Comparison of ENCODE assay signal across 8 cellular contexts in the genomic region with DNA sequence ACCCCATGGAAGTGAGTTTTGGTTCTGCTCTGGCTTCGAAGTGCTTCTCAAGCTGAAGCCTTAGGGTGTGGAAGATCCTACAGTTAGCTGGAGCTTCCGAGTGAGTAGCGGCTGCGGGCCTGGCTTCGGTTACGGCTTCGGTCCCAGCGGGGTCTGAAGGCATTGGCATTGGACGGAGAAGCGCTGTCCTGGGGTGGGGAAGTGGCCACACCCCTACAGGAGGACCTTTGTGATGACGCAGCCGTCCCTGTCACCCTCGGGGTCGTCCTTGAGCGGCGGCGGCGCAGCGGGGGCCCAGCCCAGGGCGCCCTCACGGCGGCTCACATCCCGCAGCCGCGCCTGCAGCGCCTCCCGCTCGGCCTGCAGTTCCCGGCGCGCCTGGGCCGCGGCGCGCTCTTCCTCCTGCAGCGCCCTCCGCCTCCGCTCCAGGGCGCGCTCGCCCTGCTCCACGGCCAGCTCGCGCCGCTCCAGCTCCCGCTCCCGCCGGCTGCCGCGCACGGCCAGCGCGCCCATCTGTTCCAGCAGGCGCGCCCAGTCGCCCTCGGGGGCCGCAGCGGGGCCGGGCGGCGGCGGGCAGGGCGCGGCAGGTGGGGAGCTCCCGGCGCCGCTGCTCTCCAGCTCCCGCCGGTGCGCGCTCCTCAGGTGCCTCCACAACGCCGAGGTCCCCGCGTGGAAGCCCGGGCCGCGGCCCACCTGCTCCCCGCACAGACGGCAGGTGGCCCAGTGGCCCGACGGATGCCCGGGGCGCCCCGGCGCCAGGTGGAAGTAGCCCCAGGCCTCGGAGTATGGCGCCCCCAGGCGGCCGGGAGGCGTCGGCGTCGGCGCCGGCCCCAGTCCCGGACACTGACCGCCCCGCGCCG. TPM values are rescaled to one million over a fixed set of nuclear protein-coding genes. Genes with fewer than 3 reads are reported as not detected.
A peak's percentile ranks its signal among the peaks of the same experiment; 100 is the strongest.
DNase-seq lines count a peak whose midpoint lies in the region; ATAC-seq and TF ChIP-seq lines count a peak whose summit lies in the region.

No MANE protein-coding gene starts in this region.

- peak; percentile 80 for ATAC-seq in HG02610 (IDR thresholded peaks at IDR 0.05; ENCODE audit: unreplicated experiment)
- peak; percentile 88 for ATAC-seq in naive thymus-derived CD4-positive, alpha-beta T cell

- H3K79me2 ChIP-seq in fibroblast of lung (ENCODE audit: control insufficient read depth, insufficient read depth, low read length) = no peaks in the 10 kb centered on the region

- H3K27ac Mint-ChIP-seq in activated T-helper 1 cell treated with anti-CD3 and anti-CD28 coated beads, Interleukin-12 subunit alpha, Interleukin-12 subunit beta, Interleukin-2, Interleukin-4 antibody, amounts not matched to agents 30 ng/mL and 10 ng/mL and 1 ng/mL, durations not matched to agents 14 hours and 24 hours and 36 hours = no peak overlapping the region
- H3K27ac Mint-ChIP-seq in naive thymus-derived CD4-positive, alpha-beta T cell = no peak overlapping the region

- peak overlapping the region in 3 of 4 experiments; percentile 29 to 45 (median 43) for H3K4me3 ChIP-seq in fibroblast of lung (replicated peaks in 1 of 4; ENCODE audit: control extremely low read depth in 1 of 4, insufficient read depth in 1 of 4, low read depth in 3 of 4, low read length in 4 of 4)
- H3K4me3 ChIP-seq in naive thymus-derived CD4-positive, alpha-beta T cell (ENCODE audit: low read length) = peak overlapping the region; percentile 20

- H2AFZ ChIP-seq in fibroblast of lung (ENCODE audit: low read length) = peak overlapping the region; percentile 87

- CTCF ChIA-PET in naive thymus-derived CD4-positive, alpha-beta T cell (lab: Charles Lee) = interaction anchor here (0.7 to 1.9 kb wide), 5 partner anchors 11 to 210 kb away, joined by 3 to 6 read pairs (median 4); partner anchors contain the start of gene ZBED3

- H3K9me3 ChIP-seq in fibroblast of lung (ENCODE audit: control insufficient read depth, insufficient read depth, low read depth, low read length) = no peaks in the 10 kb centered on the region
- no peaks in the 10 kb centered on the region for H3K9me3 ChIP-seq in naive thymus-derived CD4-positive, alpha-beta T cell (ENCODE audit: control insufficient read depth in 2 of 3, low read length in 3 of 3)

- DNase-seq in NCI-H748 (lab: John Stamatoyannopoulos, UW; ENCODE audit: unreplicated experiment) (peak; percentile 88), fibroblast of lung (ENCODE audit: low read depth in 2 of 2) (peak; percentile 59 to 72), stromal cell of bone marrow (ENCODE audit: low read depth) (peak; percentile 31), glomerular visceral epithelial cell (ENCODE audit: extremely low spot score) (no peak)
- DNase-seq in activated T-helper 1 cell treated with anti-CD3 and anti-CD28 coated beads, Interleukin-12 subunit alpha, Interleukin-12 subunit beta, Interleukin-2, Interleukin-4 antibody, amounts not matched to agents 30 ng/mL and 10 ng/mL and 1 ng/mL, durations not matched to agents 14 hours and 24 hours and 36 hours (ENCODE audit: low spot score) = peak; percentile 46
- DNase-seq in naive thymus-derived CD4-positive, alpha-beta T cell = peak; percentile 12 to 78 (median 39)

- H3K9me3 Mint-ChIP-seq in activated T-helper 1 cell treated with anti-CD3 and anti-CD28 coated beads, Interleukin-12 subunit alpha, Interleukin-12 subunit beta, Interleukin-2, Interleukin-4 antibody, amounts not matched to agents 30 ng/mL and 10 ng/mL and 1 ng/mL, durations not matched to agents 14 hours and 24 hours and 36 hours = no peaks in the 10 kb centered on the region
- H3K9me3 Mint-ChIP-seq in naive thymus-derived CD4-positive, alpha-beta T cell = peaks cover 0 to 1% (median 0%) of the 10 kb centered on the region in 11 donors

- POLR2A ChIA-PET in naive thymus-derived CD4-positive, alpha-beta T cell (lab: Charles Lee) = interaction anchor here (1.7 kb wide), 1 partner anchor 9 kb away, joined by 7 read pairs; the partner anchor contains the start of gene ZBED3

- peaks cover 4% of the 10 kb centered on the region for H3K36me3 Mint-ChIP-seq in activated T-helper 1 cell treated with anti-CD3 and anti-CD28 coated beads, Interleukin-12 subunit alpha, Interleukin-12 subunit beta, Interleukin-2, Interleukin-4 antibody, amounts not matched to agents 30 ng/mL and 10 ng/mL and 1 ng/mL, durations not matched to agents 14 hours and 24 hours and 36 hours (ENCODE audit: low read depth)
- peaks cover 0 to 13% (median 7%) of the 10 kb centered on the region in 5 donors for H3K36me3 Mint-ChIP-seq in naive thymus-derived CD4-positive, alpha-beta T cell

- H4K20me1 ChIP-seq in fibroblast of lung (ENCODE audit: control insufficient read depth, extremely low read depth, insufficient read depth, low read length) = no peaks in the 10 kb centered on the region

- peak overlapping the region; percentile 37 for H3K9ac ChIP-seq in fibroblast of lung (ENCODE audit: insufficient read depth, low read length)

- no peaks in the 10 kb centered on the region for H3K36me3 ChIP-seq in fibroblast of lung (ENCODE audit: control insufficient read depth, insufficient read depth, low read length)
- H3K36me3 ChIP-seq in naive thymus-derived CD4-positive, alpha-beta T cell (ENCODE audit: control insufficient read depth in 2 of 3, insufficient read depth in 3 of 3, low read length in 3 of 3) = no peaks in the 10 kb centered on the region

- H3K27ac ChIP-seq in fibroblast of lung (ENCODE audit: insufficient read depth, low read length) = no peak overlapping the region
- no peak overlapping the region for H3K27ac ChIP-seq in naive thymus-derived CD4-positive, alpha-beta T cell (ENCODE audit: low read depth, low read length)

- peak overlapping the region; percentile 61 for H3K4me3 Mint-ChIP-seq in activated T-helper 1 cell treated with anti-CD3 and anti-CD28 coated beads, Interleukin-12 subunit alpha, Interleukin-12 subunit beta, Interleukin-2, Interleukin-4 antibody, amounts not matched to agents 30 ng/mL and 10 ng/mL and 1 ng/mL, durations not matched to agents 14 hours and 24 hours and 36 hours
- peak overlapping the region; percentile 46 to 80 (median 62) for H3K4me3 Mint-ChIP-seq in naive thymus-derived CD4-positive, alpha-beta T cell

- peaks cover 8% of the 10 kb centered on the region for H3K4me1 ChIP-seq in fibroblast of lung (ENCODE audit: control insufficient read depth, extremely low read depth, insufficient read depth, low read length)
- H3K4me1 ChIP-seq in naive thymus-derived CD4-positive, alpha-beta T cell (ENCODE audit: control insufficient read depth in 2 of 2, insufficient read depth in 2 of 2, low read length in 2 of 2) = peaks cover 3 to 4% of the 10 kb centered on the region in 2 donors

- no peaks in the 10 kb centered on the region for H3K4me1 Mint-ChIP-seq in activated T-helper 1 cell treated with anti-CD3 and anti-CD28 coated beads, Interleukin-12 subunit alpha, Interleukin-12 subunit beta, Interleukin-2, Interleukin-4 antibody, amounts not matched to agents 30 ng/mL and 10 ng/mL and 1 ng/mL, durations not matched to agents 14 hours and 24 hours and 36 hours (ENCODE audit: low read depth)
- H3K4me1 Mint-ChIP-seq in naive thymus-derived CD4-positive, alpha-beta T cell = peaks cover 8 to 16% (median 11%) of the 10 kb centered on the region in 7 donors

- TF ChIP-seq CTCF in GM12872 (IDR thresholded peaks at IDR 0.05; ENCODE audit: insufficient read depth, low read depth, low read length) = peak; percentile 72
- TF ChIP-seq CTCF in fibroblast of lung (conservative IDR thresholded peaks at IDR 0.05 in 1 of 2, IDR thresholded peaks at IDR 0.05 in 1 of 2; ENCODE audit: low read depth in 1 of 2, low read length in 2 of 2) = peak; percentile 23 to 38

- peaks cover 3% of the 10 kb centered on the region for H3K27me3 Mint-ChIP-seq in activated T-helper 1 cell treated with anti-CD3 and anti-CD28 coated beads, Interleukin-12 subunit alpha, Interleukin-12 subunit beta, Interleukin-2, Interleukin-4 antibody, amounts not matched to agents 30 ng/mL and 10 ng/mL and 1 ng/mL, durations not matched to agents 14 hours and 24 hours and 36 hours (ENCODE audit: insufficient read depth)
- H3K27me3 Mint-ChIP-seq in naive thymus-derived CD4-positive, alpha-beta T cell = no peaks in the 10 kb centered on the region

- H3K27me3 ChIP-seq in fibroblast of lung (ENCODE audit: control insufficient read depth, insufficient read depth, low read length) = no peaks in the 10 kb centered on the region
- no peaks in the 10 kb centered on the region for H3K27me3 ChIP-seq in naive thymus-derived CD4-positive, alpha-beta T cell (ENCODE audit: control insufficient read depth in 2 of 2, insufficient read depth in 2 of 2, low read length in 2 of 2)

- intact Hi-C loops in activated T-helper 1 cell treated with anti-CD3 and anti-CD28 coated beads, Interleukin-12 subunit alpha, Interleukin-12 subunit beta, Interleukin-2, Interleukin-4 antibody, amounts not matched to agents 30 ng/mL and 10 ng/mL and 1 ng/mL, durations not matched to agents 14 hours and 24 hours and 36 hours (cut with micrococcal nuclease) = loop anchor here (1.0 to 5.0 kb wide), 3 partner anchors 46 to 415 kb away; partner anchors contain the start of genes AGGF1 and WDR41
- intact Hi-C loops in naive thymus-derived CD4-positive, alpha-beta T cell (cut with micrococcal nuclease) = loop anchor here (1.0 to 2.0 kb wide), 2 partner anchors 46 to 209 kb away; partner anchors contain the start of gene AGGF1 (in 1 of the 2)

- peak overlapping the region; percentile 90 for H3K4me2 ChIP-seq in fibroblast of lung (ENCODE audit: extremely low read depth, insufficient read depth, low read length)

RNA-seq across cellular contexts. Expression of gene ZBED3, which starts 9.9 kb away (rescaled TPM):
- 0.49 and 1.0 TPM in 2 replicates for total RNA-seq in activated T-helper 1 cell treated with anti-CD3 and anti-CD28 coated beads, Interleukin-12 subunit alpha, Interleukin-12 subunit beta, Interleukin-2, Interleukin-4 antibody, amounts not matched to agents 30 ng/mL and 10 ng/mL and 1 ng/mL, durations not matched to agents 14 hours and 24 hours and 36 hours
- total RNA-seq in fibroblast of lung = 1.0 and 1.7 TPM in 2 replicates
- 3.0 and 4.6 TPM in 2 replicates for polyA plus RNA-seq in fibroblast of lung
- 2.1 and 2.2 TPM in 2 replicates for polyA plus RNA-seq in fibroblast of lung (2012)
- polyA minus RNA-seq in fibroblast of lung (ENCODE audit: low replicate concordance) = 2.8 and 3.1 TPM in 2 replicates
- 1 to 10 TPM in 4 of 5 experiments, under 1 TPM in 1; 0.56 to 4.0 (median 2.8) TPM for total RNA-seq in naive thymus-derived CD4-positive, alpha-beta T cell
- 1 to 10 TPM in 1 of 2 donors, under 1 TPM in 1; 0.74 to 1.4 TPM for polyA plus RNA-seq in naive thymus-derived CD4-positive, alpha-beta T cell

RNA-seq across cellular contexts. Expression of gene AGGF1, which starts 47.0 kb away (rescaled TPM):
- 26.2 and 30.4 TPM in 2 replicates for total RNA-seq in activated T-helper 1 cell treated with anti-CD3 and anti-CD28 coated beads, Interleukin-12 subunit alpha, Interleukin-12 subunit beta, Interleukin-2, Interleukin-4 antibody, amounts not matched to agents 30 ng/mL and 10 ng/mL and 1 ng/mL, durations not matched to agents 14 hours and 24 hours and 36 hours
- total RNA-seq in fibroblast of lung = 25.1 and 25.2 TPM in 2 replicates
- 14.1 and 15.5 TPM in 2 replicates for polyA plus RNA-seq in fibroblast of lung
- 13.2 and 14.5 TPM in 2 replicates for polyA plus RNA-seq in fibroblast of lung (2012)
- polyA minus RNA-seq in fibroblast of lung (ENCODE audit: low replicate concordance) = 1.3 TPM in 2 replicates
- 10 to 100 TPM; 17.2 to 32.4 (median 29.2) TPM for total RNA-seq in naive thymus-derived CD4-positive, alpha-beta T cell
- 10 to 100 TPM; 27.5 to 33.3 TPM for polyA plus RNA-seq in naive thymus-derived CD4-positive, alpha-beta T cell
